Comparison of ENCODE assay signal across 8 cellular contexts in genomic region chr14:91264151-91265150, GRCh38. TPM values are rescaled to one million over a fixed set of nuclear protein-coding genes. Genes with fewer than 3 reads are reported as not detected.
DNase-seq lines count a peak whose midpoint lies in the region; ATAC-seq and TF ChIP-seq lines count a peak whose summit lies in the region.

No MANE protein-coding gene starts in this region.

- DNase-seq in activated T-cell treated with anti-CD3 and anti-CD28 coated beads, Interleukin-2, amount 50 U/mL, for 4 hours = no peak
- peak in 2 of 5 donors; percentile 37 to 43 for DNase-seq in heart left ventricle
- DNase-seq in retina = peak; percentile 65
- no peak for DNase-seq in NK-92 treated with Interleukin-12 subunit alpha and Interleukin-12 subunit beta, amount 100 ng/mL, for 24 hours (lab: John Stamatoyannopoulos, UW)
- DNase-seq in NCI-H1930 (lab: John Stamatoyannopoulos, UW) = no peak

- TF ChIP-seq POLR2A in heart left ventricle (IDR thresholded peaks at IDR 0.05) = no peak

- no peaks in the 10 kb centered on the region for H3K9me3 Mint-ChIP-seq in activated T-cell treated with anti-CD3 and anti-CD28 coated beads, Interleukin-2, amount 50 U/mL, for 4 hours

- H3K4me1 ChIP-seq in ES-I3 (ENCODE audit: insufficient read depth, low read length) (no peaks in the 10 kb centered on the region), heart left ventricle (peaks cover 0 to 17% (median 2%) of the 10 kb centered on the region in 12 donors)

- TF ChIP-seq CTCF in heart left ventricle (IDR thresholded peaks at IDR 0.05) = no peak

- H3K4me3 ChIP-seq in heart left ventricle = peak overlapping the region in 11 of 12 donors; percentile 25 to 60 (median 47)

- peaks cover 56% of the 10 kb centered on the region for H3K4me1 Mint-ChIP-seq in activated T-cell treated with anti-CD3 and anti-CD28 coated beads, Interleukin-2, amount 50 U/mL, for 4 hours (ENCODE audit: low read depth)

- 10 to 19% (median 11%) methylated on average over 40 to 69 of the region's 69 CpGs for WGBS in heart left ventricle, 4 donors

- intact Hi-C loops in heart left ventricle (cut with DNase I) = no loop called here

- peaks cover 0 to 21% (median 0%) of the 10 kb centered on the region in 9 donors for H3K27me3 ChIP-seq in heart left ventricle

- H3K36me3 ChIP-seq in ES-I3 (ENCODE audit: insufficient read depth, low read length) (no peaks in the 10 kb centered on the region), heart left ventricle (no peaks in the 10 kb centered on the region)

- peak overlapping the region; percentile 59 for H3K9ac ChIP-seq in ES-I3 (ENCODE audit: low read depth, low read length)

- H3K4me3 Mint-ChIP-seq in activated T-cell treated with anti-CD3 and anti-CD28 coated beads, Interleukin-2, amount 50 U/mL, for 4 hours = peak overlapping the region; percentile 69

- H3K36me3 Mint-ChIP-seq in activated T-cell treated with anti-CD3 and anti-CD28 coated beads, Interleukin-2, amount 50 U/mL, for 4 hours (ENCODE audit: insufficient read depth) = peaks cover 13% of the 10 kb centered on the region

- H3K9me3 ChIP-seq in ES-I3 (ENCODE audit: control insufficient read depth, insufficient read depth, low read length) (no peaks in the 10 kb centered on the region), heart left ventricle (peaks cover 0 to 6% (median 0%) of the 10 kb centered on the region in 12 donors)

- H3K27ac ChIP-seq in heart left ventricle = no peak overlapping the region

- no peaks in the 10 kb centered on the region for H3K27me3 Mint-ChIP-seq in activated T-cell treated with anti-CD3 and anti-CD28 coated beads, Interleukin-2, amount 50 U/mL, for 4 hours (ENCODE audit: low read depth)

- peak; percentile 67 to 69 for ATAC-seq in activated T-cell treated with anti-CD3 and anti-CD28 coated beads, Interleukin-2, amount 50 U/mL, for 4 hours
- ATAC-seq in heart left ventricle (peak in 3 of 4 donors; percentile 25 to 64 (median 54)), HG03354 (IDR thresholded peaks at IDR 0.05; ENCODE audit: poor library complexity, severe bottlenecking, unreplicated experiment) (no peak), HG03159 (IDR thresholded peaks at IDR 0.05; ENCODE audit: unreplicated experiment) (no peak)

RNA-seq across cellular contexts. Expression of gene GPR68, which starts 19.9 kb away (rescaled TPM):
- total RNA-seq in activated T-cell treated with anti-CD3 and anti-CD28 coated beads, Interleukin-2, amount 50 U/mL, for 4 hours = 1 to 10 TPM; 4.1 to 6.1 (median 6.0) TPM
- 1 to 10 TPM in 2 of 9 donors, under 1 TPM in 6, not detected in 1; 0.31 to 2.6 (median 0.59) TPM for total RNA-seq in heart left ventricle
- 1 to 10 TPM in 1 of 2 donors, under 1 TPM in 1; 0.08 to 1.6 TPM for polyA plus RNA-seq in heart left ventricle

Comparison
In these comparisons a context has a peak if more than half of its experiments do, and no peak if none do; other contexts are left out.
1. ATAC-seq: peak in activated T-cell treated with anti-CD3 and anti-CD28 coated beads, Interleukin-2, amount 50 U/mL, for 4 hours (2 of 2) and heart left ventricle (3 of 4); none in HG03354 (single experiment) and HG03159 (single experiment).